Comparison of ENCODE assay signal across 4 cellular contexts in the genomic region with DNA sequence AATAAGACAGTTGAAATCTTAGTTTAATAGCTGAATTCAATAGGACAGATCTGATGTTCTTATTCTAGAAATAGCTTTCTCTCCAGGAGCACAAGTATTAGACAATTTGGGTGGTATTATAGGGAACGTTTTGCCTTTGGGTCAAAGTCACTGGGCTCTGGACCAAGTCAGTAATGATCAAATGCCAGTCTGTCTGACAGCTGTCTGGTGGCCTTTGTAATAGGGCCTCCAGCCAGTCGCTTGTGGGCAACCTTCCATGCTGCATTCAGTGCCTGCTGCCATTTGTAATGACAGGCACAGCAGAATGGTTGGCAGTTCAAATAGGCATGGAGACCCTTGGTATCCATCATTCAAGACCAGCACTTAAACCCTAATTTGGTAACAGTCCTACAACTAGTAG.
"Had no signal": no experiment of that assay in that cellular context is flagged by ENCODE, and none has a peak within 500 bp of the region (broad histone marks: within the 10 kb centered on the region; RNA-seq: fewer than 3 reads in every experiment).

No MANE protein-coding gene starts in this region.

- ATAC-seq: GM23338 had no signal

- DNase-seq: H9, HCEC 1CT, KBM-7 had no signal
